In the genomic region with DNA sequence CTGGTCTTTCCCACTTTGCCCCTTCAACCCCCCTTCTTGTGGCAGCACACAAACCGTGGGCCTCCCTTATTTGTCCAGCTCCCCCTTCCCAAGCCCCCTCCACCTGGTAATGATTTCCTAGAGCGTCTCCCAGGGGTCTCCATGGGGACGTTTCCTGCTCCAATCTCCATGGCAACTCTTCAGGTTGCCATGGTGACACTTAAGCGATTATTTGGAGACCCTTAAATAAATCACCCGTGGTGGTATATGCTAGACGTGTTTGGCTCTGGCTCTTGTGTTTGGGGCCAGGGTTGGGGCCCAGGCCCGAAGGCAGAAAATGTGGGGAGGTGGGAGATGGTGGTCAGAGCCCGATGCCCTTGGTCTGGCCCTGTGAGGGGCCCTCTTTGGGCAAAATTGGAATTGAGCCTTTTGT, we compare ENCODE assay signal across 2 cellular contexts.
TF ChIP-seq lines count a peak whose summit lies in the region.

No MANE protein-coding gene starts in this region.

TF ChIP-seq in HepG2, 621 proteins besides CTCF, POLR2A, EP300 and RAD21 (continues in another document):
- peak; percentile 70; the same call in 1 of the 2 replicates for TF ChIP-seq MEF2D (CRISPR knock-in tag; IDR thresholded peaks at IDR 0.05)
- TF ChIP-seq RBM22 (optimal IDR thresholded peaks at IDR 0.05; ENCODE audit: low read length), result peak; percentile 97
- peak; percentile 84 for TF ChIP-seq ZNF574 (CRISPR knock-in tag; IDR thresholded peaks at IDR 0.05)
- TF ChIP-seq, protein P1, sequence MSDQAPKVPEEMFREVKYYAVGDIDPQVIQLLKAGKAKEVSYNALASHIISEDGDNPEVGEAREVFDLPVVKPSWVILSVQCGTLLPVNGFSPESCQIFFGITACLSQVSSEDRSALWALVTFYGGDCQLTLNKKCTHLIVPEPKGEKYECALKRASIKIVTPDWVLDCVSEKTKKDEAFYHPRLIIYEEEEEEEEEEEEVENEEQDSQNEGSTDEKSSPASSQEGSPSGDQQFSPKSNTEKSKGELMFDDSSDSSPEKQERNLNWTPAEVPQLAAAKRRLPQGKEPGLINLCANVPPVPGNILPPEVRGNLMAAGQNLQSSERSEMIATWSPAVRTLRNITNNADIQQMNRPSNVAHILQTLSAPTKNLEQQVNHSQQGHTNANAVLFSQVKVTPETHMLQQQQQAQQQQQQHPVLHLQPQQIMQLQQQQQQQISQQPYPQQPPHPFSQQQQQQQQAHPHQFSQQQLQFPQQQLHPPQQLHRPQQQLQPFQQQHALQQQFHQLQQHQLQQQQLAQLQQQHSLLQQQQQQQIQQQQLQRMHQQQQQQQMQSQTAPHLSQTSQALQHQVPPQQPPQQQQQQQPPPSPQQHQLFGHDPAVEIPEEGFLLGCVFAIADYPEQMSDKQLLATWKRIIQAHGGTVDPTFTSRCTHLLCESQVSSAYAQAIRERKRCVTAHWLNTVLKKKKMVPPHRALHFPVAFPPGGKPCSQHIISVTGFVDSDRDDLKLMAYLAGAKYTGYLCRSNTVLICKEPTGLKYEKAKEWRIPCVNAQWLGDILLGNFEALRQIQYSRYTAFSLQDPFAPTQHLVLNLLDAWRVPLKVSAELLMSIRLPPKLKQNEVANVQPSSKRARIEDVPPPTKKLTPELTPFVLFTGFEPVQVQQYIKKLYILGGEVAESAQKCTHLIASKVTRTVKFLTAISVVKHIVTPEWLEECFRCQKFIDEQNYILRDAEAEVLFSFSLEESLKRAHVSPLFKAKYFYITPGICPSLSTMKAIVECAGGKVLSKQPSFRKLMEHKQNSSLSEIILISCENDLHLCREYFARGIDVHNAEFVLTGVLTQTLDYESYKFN (CRISPR knock-in tag; conservative IDR thresholded peaks at IDR 0.05), result peak; percentile 73
- 0 out of 2 replicates have a peak, but pooled peaks have one; percentile 12 for TF ChIP-seq SALL1 (CRISPR knock-in tag; IDR thresholded peaks at IDR 0.05)
- TF ChIP-seq, protein P2, sequence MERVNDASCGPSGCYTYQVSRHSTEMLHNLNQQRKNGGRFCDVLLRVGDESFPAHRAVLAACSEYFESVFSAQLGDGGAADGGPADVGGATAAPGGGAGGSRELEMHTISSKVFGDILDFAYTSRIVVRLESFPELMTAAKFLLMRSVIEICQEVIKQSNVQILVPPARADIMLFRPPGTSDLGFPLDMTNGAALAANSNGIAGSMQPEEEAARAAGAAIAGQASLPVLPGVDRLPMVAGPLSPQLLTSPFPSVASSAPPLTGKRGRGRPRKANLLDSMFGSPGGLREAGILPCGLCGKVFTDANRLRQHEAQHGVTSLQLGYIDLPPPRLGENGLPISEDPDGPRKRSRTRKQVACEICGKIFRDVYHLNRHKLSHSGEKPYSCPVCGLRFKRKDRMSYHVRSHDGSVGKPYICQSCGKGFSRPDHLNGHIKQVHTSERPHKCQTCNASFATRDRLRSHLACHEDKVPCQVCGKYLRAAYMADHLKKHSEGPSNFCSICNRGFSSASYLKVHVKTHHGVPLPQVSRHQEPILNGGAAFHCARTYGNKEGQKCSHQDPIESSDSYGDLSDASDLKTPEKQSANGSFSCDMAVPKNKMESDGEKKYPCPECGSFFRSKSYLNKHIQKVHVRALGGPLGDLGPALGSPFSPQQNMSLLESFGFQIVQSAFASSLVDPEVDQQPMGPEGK (CRISPR knock-in tag; IDR thresholded peaks at IDR 0.05), result peak; percentile 43; the same call in 1 of the 2 replicates
- TF ChIP-seq POGZ (CRISPR knock-in tag; IDR thresholded peaks at IDR 0.05), result 0 out of 2 replicates have a peak, but pooled peaks have one; percentile 17
- peak; percentile 81; the same call in 1 of the 3 replicates for TF ChIP-seq MXI1 (IDR thresholded peaks at IDR 0.05; ENCODE audit: borderline replicate concordance, low read depth, low read length)
- TF ChIP-seq YY1 (IDR thresholded peaks at IDR 0.05; ENCODE audit: insufficient read depth, insufficient replicate concordance, low read depth, low read length), result no peak

TF ChIP-seq in K562, 482 proteins besides CTCF, POLR2A, EP300 and RAD21:
- peak; percentile 89 for TF ChIP-seq MYNN (IDR thresholded peaks at IDR 0.05)
- TF ChIP-seq MYNN (CRISPR knock-in tag; IDR thresholded peaks at IDR 0.05), result no peak
- TF ChIP-seq CSDE1 (IDR thresholded peaks at IDR 0.05), result peak in 1 of 2 experiments; percentile 74; a peak in 2 of 4 replicates
- TF ChIP-seq KLF10 (CRISPR knock-in tag; IDR thresholded peaks at IDR 0.05), result no peak
- TF ChIP-seq, protein P3, sequence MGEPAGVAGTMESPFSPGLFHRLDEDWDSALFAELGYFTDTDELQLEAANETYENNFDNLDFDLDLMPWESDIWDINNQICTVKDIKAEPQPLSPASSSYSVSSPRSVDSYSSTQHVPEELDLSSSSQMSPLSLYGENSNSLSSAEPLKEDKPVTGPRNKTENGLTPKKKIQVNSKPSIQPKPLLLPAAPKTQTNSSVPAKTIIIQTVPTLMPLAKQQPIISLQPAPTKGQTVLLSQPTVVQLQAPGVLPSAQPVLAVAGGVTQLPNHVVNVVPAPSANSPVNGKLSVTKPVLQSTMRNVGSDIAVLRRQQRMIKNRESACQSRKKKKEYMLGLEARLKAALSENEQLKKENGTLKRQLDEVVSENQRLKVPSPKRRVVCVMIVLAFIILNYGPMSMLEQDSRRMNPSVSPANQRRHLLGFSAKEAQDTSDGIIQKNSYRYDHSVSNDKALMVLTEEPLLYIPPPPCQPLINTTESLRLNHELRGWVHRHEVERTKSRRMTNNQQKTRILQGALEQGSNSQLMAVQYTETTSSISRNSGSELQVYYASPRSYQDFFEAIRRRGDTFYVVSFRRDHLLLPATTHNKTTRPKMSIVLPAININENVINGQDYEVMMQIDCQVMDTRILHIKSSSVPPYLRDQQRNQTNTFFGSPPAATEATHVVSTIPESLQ (CRISPR knock-in tag; IDR thresholded peaks at IDR 0.05), result no peak
- no peak for TF ChIP-seq NBN (IDR thresholded peaks at IDR 0.05; ENCODE audit: low read depth)
- no peak for TF ChIP-seq CBFA2T2 (conservative IDR thresholded peaks at IDR 0.05)
- TF ChIP-seq RFX1 (IDR thresholded peaks at IDR 0.05), result peak; percentile 95
- TF ChIP-seq, protein P4, sequence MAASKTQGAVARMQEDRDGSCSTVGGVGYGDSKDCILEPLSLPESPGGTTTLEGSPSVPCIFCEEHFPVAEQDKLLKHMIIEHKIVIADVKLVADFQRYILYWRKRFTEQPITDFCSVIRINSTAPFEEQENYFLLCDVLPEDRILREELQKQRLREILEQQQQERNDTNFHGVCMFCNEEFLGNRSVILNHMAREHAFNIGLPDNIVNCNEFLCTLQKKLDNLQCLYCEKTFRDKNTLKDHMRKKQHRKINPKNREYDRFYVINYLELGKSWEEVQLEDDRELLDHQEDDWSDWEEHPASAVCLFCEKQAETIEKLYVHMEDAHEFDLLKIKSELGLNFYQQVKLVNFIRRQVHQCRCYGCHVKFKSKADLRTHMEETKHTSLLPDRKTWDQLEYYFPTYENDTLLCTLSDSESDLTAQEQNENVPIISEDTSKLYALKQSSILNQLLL (CRISPR knock-in tag; IDR thresholded peaks at IDR 0.05; ENCODE audit: borderline replicate concordance), result no peak
- peak; percentile 59; the same call in 1 of the 2 replicates for TF ChIP-seq BMI1 (IDR thresholded peaks at IDR 0.05; ENCODE audit: low read length)
- TF ChIP-seq BRD4 (IDR thresholded peaks at IDR 0.05), result no peak
